16 cellular contexts compared by ENCODE assay signal in genomic region chr6:71405416-71405815, GRCh38.
DNase-seq lines count a peak whose midpoint lies in the region; ATAC-seq and TF ChIP-seq lines count a peak whose summit lies in the region.
"Had no signal": no experiment of that assay in that cellular context is flagged by ENCODE, and none has a peak within 500 bp of the region (broad histone marks: within the 10 kb centered on the region; RNA-seq: fewer than 3 reads in every experiment).

No MANE protein-coding gene starts in this region.

- WGBS in psoas muscle, 3 donors = 61 to 77% (median 70%) methylated on average over 1 of the region's 1 CpG

- intact Hi-C loops in psoas muscle (cut with DNase I) = no loop called here
- intact Hi-C loops in activated CD4-positive, alpha-beta memory T cell treated with anti-CD3 and anti-CD28 coated beads for 36 hours (cut with micrococcal nuclease) = no loop called here

- H3K27ac ChIP-seq in GM23338 (ENCODE audit: low read depth) (no peak overlapping the region), SK-N-MC (peak overlapping the region; percentile 11; the same call in 1 of the 2 replicates), psoas muscle (peak overlapping the region; percentile 70)

- H3K4me3 ChIP-seq in GM23338 (no peak overlapping the region), SK-N-MC (no peak overlapping the region), psoas muscle (no peak overlapping the region), H7 (ENCODE audit: insufficient read depth, low read depth, low read length) (no peak overlapping the region)
- H3K4me3 ChIP-seq: coronary artery had no signal

- POLR2A ChIA-PET in activated CD4-positive, alpha-beta memory T cell treated with anti-CD3 and anti-CD28 coated beads for 36 hours (lab: Charles Lee) = no interaction called here

- no peaks in the 10 kb centered on the region for H3K9me2 ChIP-seq in GM23338 (ENCODE audit: insufficient read depth)

- no peaks in the 10 kb centered on the region for H3K79me2 ChIP-seq in GM23338 (replicated peaks; ENCODE audit: insufficient read depth)

- no peaks in the 10 kb centered on the region for H3K27me3 ChIP-seq in GM23338 (ENCODE audit: insufficient read depth)
- H3K27me3 ChIP-seq in psoas muscle (ENCODE audit: insufficient read depth in 3 of 3, low read length in 2 of 3) = no peaks in the 10 kb centered on the region
- H3K27me3 ChIP-seq in H7 (ENCODE audit: control insufficient read depth, insufficient read depth, low read length) = no peaks in the 10 kb centered on the region

- no peaks in the 10 kb centered on the region for H3K9me3 Mint-ChIP-seq in GM23338
- no peaks in the 10 kb centered on the region for H3K9me3 Mint-ChIP-seq in activated CD4-positive, alpha-beta memory T cell treated with anti-CD3 and anti-CD28 coated beads for 36 hours
- H3K9me3 Mint-ChIP-seq in activated T-cell treated with anti-CD3 and anti-CD28 coated beads, Interleukin-2, amount 50 U/mL, for 72 hours = no peaks in the 10 kb centered on the region
- H3K9me3 Mint-ChIP-seq: stimulated activated naive CD8-positive, alpha-beta T cell treated with anti-CD3 and anti-CD28 coated beads, Interleukin-15, Interleukin-2, amounts not matched to agents 100 ng/mL and 50 ng/mL, for 24 hours had no signal

- no peak overlapping the region for H3K9ac ChIP-seq in SK-N-MC (ENCODE audit: insufficient read length)

- H3K4me1 ChIP-seq in GM23338 (ENCODE audit: insufficient read depth) = peaks cover 40% of the 10 kb centered on the region
- peaks cover 66% of the 10 kb centered on the region for H3K4me1 ChIP-seq in psoas muscle

- ATAC-seq in GM23338 = peak; percentile 22; the same call in 1 of the 3 replicates
- ATAC-seq in psoas muscle = no peak
- no peak for ATAC-seq in activated T-cell treated with anti-CD3 and anti-CD28 coated beads, Interleukin-2, amount 50 U/mL, for 72 hours (replicated peaks in 1 of 2)
- ATAC-seq in GM18870 (IDR thresholded peaks at IDR 0.05; ENCODE audit: unreplicated experiment) = no peak
- ATAC-seq: esophagus mucosa had no signal

- H3K4me1 Mint-ChIP-seq in GM23338 = peaks cover 43% of the 10 kb centered on the region
- no peaks in the 10 kb centered on the region for H3K4me1 Mint-ChIP-seq in activated CD4-positive, alpha-beta memory T cell treated with anti-CD3 and anti-CD28 coated beads for 36 hours (ENCODE audit: low read depth)
- peaks cover 13% of the 10 kb centered on the region for H3K4me1 Mint-ChIP-seq in activated T-cell treated with anti-CD3 and anti-CD28 coated beads, Interleukin-2, amount 50 U/mL, for 72 hours (ENCODE audit: low read depth)

- H3K36me3 ChIP-seq in GM23338 (ENCODE audit: insufficient read depth) (no peaks in the 10 kb centered on the region), SK-N-MC (ENCODE audit: insufficient read depth, low read length) (no peaks in the 10 kb centered on the region), psoas muscle (ENCODE audit: insufficient read depth in 1 of 2, low read depth in 1 of 2) (peaks cover 0 to 12% of the 10 kb centered on the region in 2 donors), H7 (replicated peaks; ENCODE audit: control insufficient read depth, insufficient read depth, low read length) (no peaks in the 10 kb centered on the region)

- H3K27me3 Mint-ChIP-seq in GM23338 (ENCODE audit: insufficient read depth, low read depth, poor library complexity) = peaks cover 4% of the 10 kb centered on the region
- H3K27me3 Mint-ChIP-seq in activated CD4-positive, alpha-beta memory T cell treated with anti-CD3 and anti-CD28 coated beads for 36 hours = peaks cover 15% of the 10 kb centered on the region
- H3K27me3 Mint-ChIP-seq in activated T-cell treated with anti-CD3 and anti-CD28 coated beads, Interleukin-2, amount 50 U/mL, for 72 hours (ENCODE audit: low read depth) = peaks cover 39% of the 10 kb centered on the region

- H3K4me3 Mint-ChIP-seq in GM23338 = 0 out of 3 replicates have a peak overlapping the region, but pooled peaks have one; percentile 4
- no peak overlapping the region for H3K4me3 Mint-ChIP-seq in activated CD4-positive, alpha-beta memory T cell treated with anti-CD3 and anti-CD28 coated beads for 36 hours
- no peak overlapping the region for H3K4me3 Mint-ChIP-seq in activated T-cell treated with anti-CD3 and anti-CD28 coated beads, Interleukin-2, amount 50 U/mL, for 72 hours
- H3K4me3 Mint-ChIP-seq: stimulated activated naive CD8-positive, alpha-beta T cell treated with anti-CD3 and anti-CD28 coated beads, Interleukin-15, Interleukin-2, amounts not matched to agents 100 ng/mL and 50 ng/mL, for 24 hours; T-helper 2 cell treated with Interferon-gamma antibody and Interleukin-4, amounts not matched to agents 5 μg/mL and 100 μg/mL, for 36 hours had no signal

- H3K9me3 ChIP-seq in SK-N-MC (ENCODE audit: low read depth, low read length) = no peaks in the 10 kb centered on the region
- H3K9me3 ChIP-seq in psoas muscle = no peaks in the 10 kb centered on the region

- no peaks in the 10 kb centered on the region for H4K20me1 ChIP-seq in GM23338 (replicated peaks; ENCODE audit: insufficient read depth)

- no peaks in the 10 kb centered on the region for H3F3A ChIP-seq in GM23338 (replicated peaks; ENCODE audit: low read depth)

- H3K27ac Mint-ChIP-seq in GM23338 = no peak overlapping the region
- H3K27ac Mint-ChIP-seq in activated CD4-positive, alpha-beta memory T cell treated with anti-CD3 and anti-CD28 coated beads for 36 hours = no peak overlapping the region
- H3K27ac Mint-ChIP-seq in activated T-cell treated with anti-CD3 and anti-CD28 coated beads, Interleukin-2, amount 50 U/mL, for 72 hours = no peak overlapping the region
- H3K27ac Mint-ChIP-seq: stimulated activated naive CD8-positive, alpha-beta T cell treated with anti-CD3 and anti-CD28 coated beads, Interleukin-15, Interleukin-2, amounts not matched to agents 100 ng/mL and 50 ng/mL, for 24 hours; T-helper 2 cell treated with Interferon-gamma antibody and Interleukin-4, amounts not matched to agents 5 μg/mL and 100 μg/mL, for 36 hours had no signal

- no peak for DNase-seq in GM23338 (ENCODE audit: low spot score)
- DNase-seq in SK-N-MC (ENCODE audit: low read depth, low spot score) = no peak
- DNase-seq in kidney glomerular epithelial cell (lab: John Stamatoyannopoulos, UW) = peak; percentile 66
- DNase-seq in psoas muscle = no peak
- DNase-seq in H7 = no peak
- no peak for DNase-seq in activated CD4-positive, alpha-beta memory T cell treated with anti-CD3 and anti-CD28 coated beads for 36 hours
- no peak for DNase-seq in activated T-cell treated with anti-CD3 and anti-CD28 coated beads, Interleukin-2, amount 50 U/mL, for 72 hours
- DNase-seq: aorta, NCI-H1436, NCI-H345, SHP77 treated with DMSO at 0.1 percent for 48 hours had no signal

- no peaks in the 10 kb centered on the region for H3K36me3 Mint-ChIP-seq in GM23338 (ENCODE audit: low read depth)
- H3K36me3 Mint-ChIP-seq in activated CD4-positive, alpha-beta memory T cell treated with anti-CD3 and anti-CD28 coated beads for 36 hours = no peaks in the 10 kb centered on the region
- H3K36me3 Mint-ChIP-seq in activated T-cell treated with anti-CD3 and anti-CD28 coated beads, Interleukin-2, amount 50 U/mL, for 72 hours (ENCODE audit: insufficient read depth in 2 of 2) = no peaks in the 10 kb centered on the region

- H2AFZ ChIP-seq in GM23338 = no peak overlapping the region

- peak overlapping the region; percentile 62 for H3K4me2 ChIP-seq in GM23338

- CTCF ChIA-PET in activated CD4-positive, alpha-beta memory T cell treated with anti-CD3 and anti-CD28 coated beads for 36 hours (lab: Charles Lee) = no interaction called here

- no peak for TF ChIP-seq CTCF in GM23338 (conservative IDR thresholded peaks at IDR 0.05; ENCODE audit: low read depth in 2 of 2)
- no peak for TF ChIP-seq CTCF in psoas muscle (IDR thresholded peaks at IDR 0.05)

TF ChIP-seq in GM23338, 12 proteins besides CTCF, POLR2A, EP300 and RAD21:
- TF ChIP-seq ETS1 (IDR thresholded peaks at IDR 0.05) = no peak
- no peak for TF ChIP-seq JUNB (IDR thresholded peaks at IDR 0.05; ENCODE audit: unreplicated experiment)
- no peak for TF ChIP-seq REST (IDR thresholded peaks at IDR 0.05; ENCODE audit: unreplicated experiment)
